Comparison of ENCODE assay signal across 21 cellular contexts in the genomic region with DNA sequence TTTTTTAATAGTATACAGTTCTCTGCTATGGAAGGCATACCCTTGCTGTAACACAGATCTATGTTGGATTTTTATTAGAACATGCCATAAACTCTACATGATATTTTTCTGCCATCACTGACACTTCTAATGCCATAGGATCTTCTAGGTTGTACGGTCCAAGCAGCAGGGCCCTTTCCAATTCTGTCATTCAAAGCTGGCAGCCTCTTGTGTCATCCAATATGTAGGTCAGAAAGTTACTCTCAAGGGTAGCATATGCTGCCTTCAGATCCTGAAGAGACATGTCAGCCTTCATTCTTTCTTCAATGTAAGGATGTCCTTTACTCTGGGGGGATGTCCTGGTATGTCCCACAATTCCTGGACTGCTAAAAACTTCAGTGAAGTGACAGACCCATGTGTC.
DNase-seq lines count a peak whose midpoint lies in the region; ATAC-seq and TF ChIP-seq lines count a peak whose summit lies in the region.
"Had no signal": no experiment of that assay in that cellular context is flagged by ENCODE, and none has a peak within 500 bp of the region (broad histone marks: within the 10 kb centered on the region; RNA-seq: fewer than 3 reads in every experiment).

No MANE protein-coding gene starts in this region.

- no peaks in the 10 kb centered on the region for H3K27me3 ChIP-seq in gastrocnemius medialis
- H3K27me3 ChIP-seq: BLaER1 treated with 17β-estradiol and CSF1 and Interleukin-3, amounts not matched to agents 10 nM and 100 nM had no signal

- in situ Hi-C loops in GM13976 (cut with MboI; ENCODE audit: low sequenced_read_pairs, unreplicated experiment) (no loop called here), gastrocnemius medialis (cut with MboI; ENCODE audit: low sequenced_read_pairs in 4 of 4) (no loop called here)

- no peaks in the 10 kb centered on the region for H3K4me1 ChIP-seq in gastrocnemius medialis
- H3K4me1 ChIP-seq: BLaER1 treated with 17β-estradiol and CSF1 and Interleukin-3, amounts not matched to agents 10 nM and 100 nM had no signal

- DNase-seq in GM12865 (ENCODE audit: low read depth): peak; percentile 2
- DNase-seq in GM13976 (ENCODE audit: low spot score): peak; percentile 5
- peak; percentile 3 for DNase-seq in NAMALWA (ENCODE audit: low spot score)
- no peak for DNase-seq in gastrocnemius medialis
- DNase-seq in GOT3 (lab: John Stamatoyannopoulos, UW): no peak
- DNase-seq in COR-L47 (lab: John Stamatoyannopoulos, UW): no peak
- no peak for DNase-seq in H4 (ENCODE audit: low spot score)
- DNase-seq: AML-193; CD4-positive, alpha-beta T cell; CD8-positive, alpha-beta T cell; DMS 273 treated with DMSO at 0.1 percent for 48 hours; DMS153; DMS53; DMS79; DND-41; EL; GDM1 had no signal

- intact Hi-C loops in gastrocnemius medialis (cut with DNase I; ENCODE audit: low total_unique reads): no loop called here

- no peak overlapping the region for H3K4me3 ChIP-seq in GM12865 (ENCODE audit: low read depth, low read length)
- no peak overlapping the region for H3K4me3 ChIP-seq in gastrocnemius medialis
- H3K4me3 ChIP-seq: A549; BLaER1 treated with 17β-estradiol and CSF1 and Interleukin-3, amounts not matched to agents 10 nM and 100 nM had no signal

- H3K9me3 ChIP-seq in gastrocnemius medialis: no peaks in the 10 kb centered on the region
- H3K9me3 ChIP-seq: A549; BLaER1 treated with 17β-estradiol and CSF1 and Interleukin-3, amounts not matched to agents 10 nM and 100 nM had no signal

- H3K36me3 ChIP-seq in gastrocnemius medialis: no peaks in the 10 kb centered on the region
- H3K36me3 ChIP-seq: BLaER1 treated with 17β-estradiol and CSF1 and Interleukin-3, amounts not matched to agents 10 nM and 100 nM had no signal

- TF ChIP-seq POLR2A in gastrocnemius medialis (IDR thresholded peaks at IDR 0.05): no peak

- no peak overlapping the region for H3K27ac ChIP-seq in gastrocnemius medialis
- H3K27ac ChIP-seq: 22Rv1; A549; BLaER1 treated with 17β-estradiol and CSF1 and Interleukin-3, amounts not matched to agents 10 nM and 100 nM; C4-2B had no signal

- ATAC-seq in gastrocnemius medialis: peak; percentile 44 to 93
- ATAC-seq: A549; CD8-positive, alpha-beta T cell had no signal

- TF ChIP-seq CTCF in GM12865 (IDR thresholded peaks at IDR 0.05; ENCODE audit: insufficient read depth, low read depth, low read length, missing control alignments): no peak
- TF ChIP-seq CTCF in GM13976 (IDR thresholded peaks at IDR 0.05; ENCODE audit: borderline replicate concordance, control extremely low read depth, extremely low read depth, insufficient read depth, missing control alignments): no peak
- no peak for TF ChIP-seq CTCF in gastrocnemius medialis (IDR thresholded peaks at IDR 0.05 in 4 of 5, conservative IDR thresholded peaks at IDR 0.05 in 1 of 5)

Comparison
In these comparisons a context has a peak if more than half of its experiments do, and no peak if none do; other contexts are left out.
1. DNase-seq: peak in GM12865 (single experiment), GM13976 (single experiment) and NAMALWA (single experiment); none in gastrocnemius medialis (0 of 2), GOT3 (single experiment), COR-L47 (single experiment) and H4 (single experiment).